21 cellular contexts compared by ENCODE assay signal in the genomic region with DNA sequence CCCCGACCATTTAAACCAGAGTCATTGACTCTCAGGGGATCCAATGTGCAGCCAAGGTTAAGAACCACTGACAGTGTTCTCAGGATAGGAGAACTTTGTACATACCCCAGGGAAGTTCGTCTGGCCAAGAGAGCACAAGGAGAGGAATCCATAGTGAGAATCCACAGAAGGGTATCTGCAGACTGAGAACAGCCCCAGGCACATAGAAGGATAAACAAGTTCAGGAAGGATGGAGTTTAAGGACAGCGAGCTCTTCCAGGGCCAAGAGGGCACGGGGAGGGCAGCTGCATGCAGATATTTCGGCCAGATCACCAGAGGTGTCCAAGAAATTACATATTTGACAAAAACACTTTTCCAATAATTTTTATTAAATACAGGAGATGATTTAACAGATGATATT. TPM values are rescaled to one million over a fixed set of nuclear protein-coding genes. Genes with fewer than 3 reads are reported as not detected.
"Had no signal": no experiment of that assay in that cellular context is flagged by ENCODE, and none has a peak within 500 bp of the region (broad histone marks: within the 10 kb centered on the region; RNA-seq: fewer than 3 reads in every experiment).

No MANE protein-coding gene starts in this region.

- H3K36me3 ChIP-seq: left ventricle myocardium inferior, lower lobe of right lung, upper lobe of left lung, uterus had no signal

- DNase-seq: esophagus squamous epithelium; foreskin keratinocyte; immature natural killer cell; kidney; left cardiac atrium; left ventricle myocardium inferior; lower lobe of right lung; mesenchymal stem cell; midbrain; stimulated activated CD4-positive, alpha-beta T cell treated with anti-CD3 and anti-CD28 coated beads, Interleukin-2, amount 100 ng/mL, for 24 hours; stimulated activated CD4-positive, alpha-beta T cell treated with anti-CD3 and anti-CD28 coated beads, Interleukin-4, amount 100 ng/mL, for 4 hours; stimulated activated naive CD4-positive, alpha-beta T cell treated with Interleukin-2 at 50 U/mL for 16 hours; upper lobe of left lung; uterus had no signal

- H3K27ac ChIP-seq: esophagus squamous epithelium, foreskin keratinocyte, left ventricle myocardium inferior, lower lobe of right lung, upper lobe of left lung, uterus had no signal

- H3K27me3 ChIP-seq: esophagus squamous epithelium, foreskin keratinocyte, upper lobe of left lung, uterus had no signal

- H3K9me3 ChIP-seq: esophagus squamous epithelium, left ventricle myocardium inferior, lower lobe of right lung, upper lobe of left lung, uterus had no signal

- H3K4me3 ChIP-seq: esophagus squamous epithelium, left ventricle myocardium inferior, lower lobe of right lung, upper lobe of left lung, uterus had no signal

- H3K27ac Mint-ChIP-seq: immature natural killer cell had no signal

- H3K4me3 Mint-ChIP-seq: dendritic cell treated with granulocyte-macrophage colony-stimulating factor and Interleukin-4, amounts not matched to agents 40 ng/mL and 50 ng/mL, for 4 days; immature natural killer cell; nephron had no signal

- ATAC-seq: foreskin keratinocyte, left cardiac atrium, lower lobe of right lung, sciatic nerve had no signal

- H3K9me3 Mint-ChIP-seq: dendritic cell treated with granulocyte-macrophage colony-stimulating factor and Interleukin-4, amounts not matched to agents 40 ng/mL and 50 ng/mL, for 4 days; immature natural killer cell; nephron had no signal

- H3K4me1 Mint-ChIP-seq: immature natural killer cell had no signal

- H3K4me1 ChIP-seq: foreskin keratinocyte, uterus had no signal

- H3K36me3 Mint-ChIP-seq: immature natural killer cell had no signal

- H3K27me3 Mint-ChIP-seq: dendritic cell treated with granulocyte-macrophage colony-stimulating factor and Interleukin-4, amounts not matched to agents 40 ng/mL and 50 ng/mL, for 4 days had no signal

RNA-seq across cellular contexts. Expression of a gene that starts 16.4 kb away (rescaled TPM):
- total RNA-seq: foreskin keratinocyte, osteocyte, pulmonary artery endothelial cell had no signal

RNA-seq across cellular contexts. Expression of a gene that starts 49.3 kb away (rescaled TPM):
- total RNA-seq: epithelial cell of proximal tubule, esophagus squamous epithelium, foreskin keratinocyte, kidney, left cardiac atrium, left ventricle myocardium inferior, lower lobe of right lung, osteocyte, pulmonary artery endothelial cell, sciatic nerve, skeletal muscle tissue, upper lobe of left lung had no signal
- polyA plus RNA-seq: foreskin keratinocyte had no signal
